19 cellular contexts compared by ENCODE assay signal in the genomic region with DNA sequence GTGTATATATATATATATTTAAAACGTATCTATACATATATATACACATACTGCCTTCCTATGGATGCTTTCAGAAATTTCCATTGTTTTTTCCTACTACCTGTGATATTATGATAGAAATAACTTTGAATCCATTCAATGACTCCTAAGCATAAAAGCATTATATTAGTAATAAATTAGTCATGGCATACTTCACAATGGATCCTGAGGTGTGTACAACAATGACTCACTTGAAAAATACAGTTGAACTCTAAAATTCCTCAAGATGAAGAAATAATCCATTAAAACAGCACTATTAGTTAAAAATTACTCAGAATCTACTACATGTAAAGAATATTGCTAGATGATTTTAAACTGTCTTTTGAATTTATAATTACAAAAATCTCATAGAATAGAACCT.
"Had no signal": no experiment of that assay in that cellular context is flagged by ENCODE, and none has a peak within 500 bp of the region (broad histone marks: within the 10 kb centered on the region; RNA-seq: fewer than 3 reads in every experiment).

No MANE protein-coding gene starts in this region.

- H3K36me3 Mint-ChIP-seq: stimulated activated naive B cell treated with anti-CD40 and anti-IgM and Interleukin-4, amounts not matched to agents 10 μg/mL and 1 μg/mL and 100 μg/mL, for 72 hours had no signal

- ATAC-seq: gastroesophageal sphincter; left ventricle myocardium superior; natural killer cell treated with Interleukin-12 subunit alpha and Interleukin-12 subunit beta and Interleukin-15 and Interleukin-18, amount 100 ng/mL, for 72 hours; stimulated activated naive B cell treated with anti-CD40 and anti-IgM and Interleukin-4, amounts not matched to agents 10 μg/mL and 1 μg/mL and 100 μg/mL, for 72 hours had no signal

- H3K4me3 Mint-ChIP-seq: central memory CD8-positive, alpha-beta T cell; natural killer cell treated with Interleukin-12 subunit alpha and Interleukin-12 subunit beta and Interleukin-15 and Interleukin-18, amount 100 ng/mL, for 72 hours; stimulated activated naive B cell treated with anti-CD40 and anti-IgM and Interleukin-4, amounts not matched to agents 10 μg/mL and 1 μg/mL and 100 μg/mL, for 72 hours; T-helper 2 cell treated with Interferon-gamma antibody and Interleukin-4, amounts not matched to agents 5 μg/mL and 100 μg/mL, for 36 hours had no signal

- H3K4me3 ChIP-seq: gastroesophageal sphincter, right atrium auricular region, skin epidermis, tibial nerve had no signal

- DNase-seq: activated CD4-positive, alpha-beta T cell treated with anti-CD3 and anti-CD28 coated beads, Interleukin-2, amount 50 U/mL, for 4 hours; activated CD4-positive, CD25-positive, alpha-beta regulatory T cell treated with anti-CD3 and anti-CD28 coated beads, Interleukin-2, amount 50 U/mL, for 72 hours; activated naive CD4-positive, alpha-beta T cell treated with anti-CD3 and anti-CD28 coated beads, Interleukin-2, amount 50 U/mL, for 16 hours; activated T-cell treated with anti-CD3 and anti-CD28 coated beads, Interleukin-2, amount 50 U/mL, for 1 hour; cortex of kidney; effector CD4-positive, alpha-beta T cell; islet precursor cell; left ventricle myocardium superior; mesendoderm; stimulated activated CD4-positive, alpha-beta T cell treated with anti-CD3 and anti-CD28 coated beads, Interleukin-15, amount 100 ng/mL, for 24 hours; stimulated activated CD4-positive, alpha-beta T cell treated with anti-CD3 and anti-CD28 coated beads, Interleukin-4, amount 100 ng/mL, for 1 hour; stimulated activated naive B cell treated with anti-CD40 and anti-IgM and Interleukin-4, amounts not matched to agents 10 μg/mL and 1 μg/mL and 100 μg/mL, for 72 hours had no signal

- H3K27ac Mint-ChIP-seq: natural killer cell treated with Interleukin-12 subunit alpha and Interleukin-12 subunit beta and Interleukin-15 and Interleukin-18, amount 100 ng/mL, for 72 hours; stimulated activated naive B cell treated with anti-CD40 and anti-IgM and Interleukin-4, amounts not matched to agents 10 μg/mL and 1 μg/mL and 100 μg/mL, for 72 hours; T-helper 2 cell treated with Interferon-gamma antibody and Interleukin-4, amounts not matched to agents 5 μg/mL and 100 μg/mL, for 36 hours had no signal

- H3K27me3 Mint-ChIP-seq: central memory CD8-positive, alpha-beta T cell; natural killer cell treated with Interleukin-12 subunit alpha and Interleukin-12 subunit beta and Interleukin-15 and Interleukin-18, amount 100 ng/mL, for 72 hours; stimulated activated naive B cell treated with anti-CD40 and anti-IgM and Interleukin-4, amounts not matched to agents 10 μg/mL and 1 μg/mL and 100 μg/mL, for 72 hours had no signal

- H3K4me1 Mint-ChIP-seq: central memory CD8-positive, alpha-beta T cell; stimulated activated naive B cell treated with anti-CD40 and anti-IgM and Interleukin-4, amounts not matched to agents 10 μg/mL and 1 μg/mL and 100 μg/mL, for 72 hours had no signal
